ENCODE assay signal across 8 cellular contexts in genomic region chr22:29305836-29306174, GRCh38. TPM values are rescaled to one million over a fixed set of nuclear protein-coding genes. Genes with fewer than 3 reads are reported as not detected.
DNase-seq lines count a peak whose midpoint lies in the region; FAIRE-seq and TF ChIP-seq lines count a peak whose summit lies in the region.

No MANE protein-coding gene starts in this region.

- H3K79me2 ChIP-seq in keratinocyte (ENCODE audit: control insufficient read depth, insufficient read depth, low read length), result peaks cover 24% of the 10 kb centered on the region

- dilution Hi-C loops in keratinocyte (cut with MboI; ENCODE audit: extremely low pct_ligation_motif_present, low sequenced_read_pairs), result no loop called here

- FAIRE-seq in keratinocyte (lab: Jason Lieb, UNC), result peak; percentile 63

- CTCF ChIA-PET in activated naive CD4-positive, alpha-beta T cell treated with anti-CD3 and anti-CD28 coated beads, Interleukin-2, amount 10 ng/mL, durations not matched to agents 7 days and 5 days (lab: Charles Lee), result no interaction called here

- H3K27ac ChIP-seq in keratinocyte (ENCODE audit: control insufficient read depth, insufficient read depth, low read length), result no peak overlapping the region
- H3K27ac ChIP-seq in thyroid gland, result peak overlapping the region; percentile 56 to 78 (median 74)

- no peaks in the 10 kb centered on the region for H3K9me3 Mint-ChIP-seq in activated naive CD4-positive, alpha-beta T cell treated with anti-CD3 and anti-CD28 coated beads, Interleukin-2, amount 10 ng/mL, durations not matched to agents 7 days and 5 days
- H3K9me3 Mint-ChIP-seq in activated T-helper 2 cell treated with anti-CD3 and anti-CD28 coated beads, Interferon-gamma antibody, Interleukin-2, Interleukin-4, amounts not matched to agents 10 μg/mL and 5 μg/mL and 100 μg/mL, durations not matched to agents 14 hours and 24 hours and 36 hours, result no peaks in the 10 kb centered on the region

- H3K36me3 ChIP-seq in keratinocyte (ENCODE audit: control insufficient read depth in 2 of 2, extremely low read depth in 1 of 2, insufficient read depth in 2 of 2, low read length in 2 of 2), result peaks cover 2 to 14% of the 10 kb centered on the region in 2 experiments
- peaks cover 0 to 2% of the 10 kb centered on the region in 2 donors for H3K36me3 ChIP-seq in thyroid gland

- no peak overlapping the region for H3K27ac Mint-ChIP-seq in activated naive CD4-positive, alpha-beta T cell treated with anti-CD3 and anti-CD28 coated beads, Interleukin-2, amount 10 ng/mL, durations not matched to agents 7 days and 5 days
- H3K27ac Mint-ChIP-seq in activated T-helper 2 cell treated with anti-CD3 and anti-CD28 coated beads, Interferon-gamma antibody, Interleukin-2, Interleukin-4, amounts not matched to agents 10 μg/mL and 5 μg/mL and 100 μg/mL, durations not matched to agents 14 hours and 24 hours and 36 hours, result no peak overlapping the region

- no peak for TF ChIP-seq CTCF in keratinocyte (optimal IDR thresholded peaks at IDR 0.05 in 1 of 3, IDR thresholded peaks at IDR 0.05 in 1 of 3, conservative IDR thresholded peaks at IDR 0.05 in 1 of 3; ENCODE audit: extremely low read depth in 1 of 3, insufficient read depth in 2 of 3, low read length in 3 of 3)
- TF ChIP-seq CTCF in thyroid gland (IDR thresholded peaks at IDR 0.05), result no peak

- 39 to 44% methylated on average over 7 of the region's 7 CpGs for WGBS in thyroid gland, 2 donors

- H2AFZ ChIP-seq in keratinocyte (ENCODE audit: control insufficient read depth, low read length), result no peak overlapping the region

- no peaks in the 10 kb centered on the region for H3K9me1 ChIP-seq in keratinocyte (ENCODE audit: control insufficient read depth, extremely low read depth, insufficient read depth, low read length)

- intact Hi-C loops in activated T-helper 2 cell treated with anti-CD3 and anti-CD28 coated beads, Interferon-gamma antibody, Interleukin-2, Interleukin-4, amounts not matched to agents 10 μg/mL and 5 μg/mL and 100 μg/mL, durations not matched to agents 14 hours and 24 hours and 36 hours (cut with micrococcal nuclease), result no loop called here
- intact Hi-C loops in thyroid gland (cut with DNase I), result loop anchor here (5.0 kb wide), 1 partner anchor 34 kb away; no protein-coding TSS in a partner anchor

- H3K4me3 ChIP-seq in keratinocyte (ENCODE audit: control insufficient read depth in 2 of 3, extremely low read depth in 1 of 3, insufficient read depth in 2 of 3, low read depth in 1 of 3, low read length in 3 of 3) (no peak overlapping the region), thyroid gland (replicated peaks in 1 of 3) (peak overlapping the region in 1 of 3 donors; percentile 99)

- H3K4me3 Mint-ChIP-seq in activated naive CD4-positive, alpha-beta T cell treated with anti-CD3 and anti-CD28 coated beads, Interleukin-2, amount 10 ng/mL, durations not matched to agents 7 days and 5 days, result peak overlapping the region; percentile 70
- peak overlapping the region; percentile 69 for H3K4me3 Mint-ChIP-seq in activated T-helper 2 cell treated with anti-CD3 and anti-CD28 coated beads, Interferon-gamma antibody, Interleukin-2, Interleukin-4, amounts not matched to agents 10 μg/mL and 5 μg/mL and 100 μg/mL, durations not matched to agents 14 hours and 24 hours and 36 hours (ENCODE audit: low read depth)

- no peak overlapping the region for H3K9ac ChIP-seq in keratinocyte (ENCODE audit: control insufficient read depth, extremely low read depth, insufficient read depth, low read length)

- H4K20me1 ChIP-seq in keratinocyte (ENCODE audit: control insufficient read depth, extremely low read depth, insufficient read depth, low read length), result peaks cover 8% of the 10 kb centered on the region

- in situ Hi-C loops in ACHN (cut with HindIII; ENCODE audit: low pct_ligation_motif_present, low pct_unique_long_range_greater_than_20kb, low sequenced_read_pairs), result no loop called here

- peaks cover 37% of the 10 kb centered on the region for H3K4me1 Mint-ChIP-seq in activated naive CD4-positive, alpha-beta T cell treated with anti-CD3 and anti-CD28 coated beads, Interleukin-2, amount 10 ng/mL, durations not matched to agents 7 days and 5 days
- H3K4me1 Mint-ChIP-seq in activated T-helper 2 cell treated with anti-CD3 and anti-CD28 coated beads, Interferon-gamma antibody, Interleukin-2, Interleukin-4, amounts not matched to agents 10 μg/mL and 5 μg/mL and 100 μg/mL, durations not matched to agents 14 hours and 24 hours and 36 hours (ENCODE audit: low read depth), result peaks cover 13% of the 10 kb centered on the region

- peaks cover 51% of the 10 kb centered on the region for H3K27me3 Mint-ChIP-seq in activated naive CD4-positive, alpha-beta T cell treated with anti-CD3 and anti-CD28 coated beads, Interleukin-2, amount 10 ng/mL, durations not matched to agents 7 days and 5 days
- peaks cover 6% of the 10 kb centered on the region for H3K27me3 Mint-ChIP-seq in activated T-helper 2 cell treated with anti-CD3 and anti-CD28 coated beads, Interferon-gamma antibody, Interleukin-2, Interleukin-4, amounts not matched to agents 10 μg/mL and 5 μg/mL and 100 μg/mL, durations not matched to agents 14 hours and 24 hours and 36 hours (ENCODE audit: low read depth)

- peak overlapping the region; percentile 97 for H3K4me2 ChIP-seq in keratinocyte (ENCODE audit: control insufficient read depth, extremely low read depth, insufficient read depth, low read depth, low read length)

- no peaks in the 10 kb centered on the region for H3K9me3 ChIP-seq in keratinocyte (ENCODE audit: control insufficient read depth, low read depth, low read length)
- no peaks in the 10 kb centered on the region for H3K9me3 ChIP-seq in thyroid gland

- TF ChIP-seq POLR2A in thyroid gland (IDR thresholded peaks at IDR 0.05), result no peak

- H3K4me1 ChIP-seq in keratinocyte (ENCODE audit: control insufficient read depth, extremely low read depth, insufficient read depth, low read length) (peaks cover 37% of the 10 kb centered on the region), thyroid gland (peaks cover 5 to 42% of the 10 kb centered on the region in 2 donors)

- peaks cover 8% of the 10 kb centered on the region for H3K36me3 Mint-ChIP-seq in activated naive CD4-positive, alpha-beta T cell treated with anti-CD3 and anti-CD28 coated beads, Interleukin-2, amount 10 ng/mL, durations not matched to agents 7 days and 5 days
- H3K36me3 Mint-ChIP-seq in activated T-helper 2 cell treated with anti-CD3 and anti-CD28 coated beads, Interferon-gamma antibody, Interleukin-2, Interleukin-4, amounts not matched to agents 10 μg/mL and 5 μg/mL and 100 μg/mL, durations not matched to agents 14 hours and 24 hours and 36 hours (ENCODE audit: low read depth), result peaks cover 7% of the 10 kb centered on the region

- H3K27me3 ChIP-seq in keratinocyte (ENCODE audit: control insufficient read depth, extremely low read depth, insufficient read depth, low read length) (no peaks in the 10 kb centered on the region), thyroid gland (no peaks in the 10 kb centered on the region)

- DNase-seq in activated naive CD4-positive, alpha-beta T cell treated with anti-CD3 and anti-CD28 coated beads, Interleukin-2, amount 10 ng/mL, durations not matched to agents 7 days and 5 days, result no peak
- DNase-seq in activated naive CD4-positive, alpha-beta T cell treated with anti-CD3 and anti-CD28 coated beads, Interleukin-2, amount 50 U/mL, for 16 hours, result no peak
- no peak for DNase-seq in activated T-helper 2 cell treated with anti-CD3 and anti-CD28 coated beads, Interferon-gamma antibody, Interleukin-2, Interleukin-4, amounts not matched to agents 10 μg/mL and 5 μg/mL and 100 μg/mL, durations not matched to agents 14 hours and 24 hours and 36 hours (ENCODE audit: low spot score)
- DNase-seq in keratinocyte (ENCODE audit: low read depth, low spot score), result no peak
- DNase-seq in thyroid gland, result peak in 1 of 2 donors; percentile 65
- DNase-seq in stimulated activated CD4-positive, alpha-beta T cell treated with anti-CD3 and anti-CD28 coated beads, Interleukin-4, amount 100 ng/mL, for 4 hours, result no peak
- no peak for DNase-seq in activated gamma-delta T cell treated with Interleukin-2 at 50 U/mL for 16 hours
- no peak for DNase-seq in ACHN

RNA-seq across cellular contexts. Expression of gene GAS2L1, which starts 0.6 kb away (rescaled TPM):
- 3.0 and 3.4 TPM in 2 replicates for total RNA-seq in activated T-helper 2 cell treated with anti-CD3 and anti-CD28 coated beads, Interferon-gamma antibody, Interleukin-2, Interleukin-4, amounts not matched to agents 10 μg/mL and 5 μg/mL and 100 μg/mL, durations not matched to agents 14 hours and 24 hours and 36 hours
- polyA plus RNA-seq in keratinocyte, result 11.3 to 21.1 TPM (median 12.2 TPM) in 3 replicates
- 1.6 TPM for polyA plus RNA-seq in keratinocyte (2011; ENCODE audit: low read depth)
- polyA plus RNA-seq in keratinocyte (2011; cell fraction: cytosol; rRNA removed), result 7.8 and 24.6 TPM in 2 replicates
- 16.5 and 25.9 TPM in 2 replicates for polyA plus RNA-seq in keratinocyte (2011; cell fraction: nucleus; rRNA removed)
- polyA plus RNA-seq in keratinocyte (2012; ENCODE audit: low replicate concordance), result 9.8 and 36.4 TPM in 2 replicates
- 6.2 to 25.9 TPM (median 9.1 TPM) in 3 replicates for polyA minus RNA-seq in keratinocyte
- 42.2 TPM for polyA minus RNA-seq in keratinocyte (2011; cell fraction: cytosol; rRNA and poly(A)+ RNA removed)
- 13.7 and 15.8 TPM in 2 replicates for polyA minus RNA-seq in keratinocyte (2011; cell fraction: nucleus; rRNA and poly(A)+ RNA removed)
- 10 to 100 TPM in 3 of 4 donors, 1 to 10 TPM in 1; 9.3 to 22.2 (median 15.7) TPM for total RNA-seq in thyroid gland

RNA-seq across cellular contexts. Expression of gene RASL10A, which starts 9.7 kb away (rescaled TPM):
- total RNA-seq in activated T-helper 2 cell treated with anti-CD3 and anti-CD28 coated beads, Interferon-gamma antibody, Interleukin-2, Interleukin-4, amounts not matched to agents 10 μg/mL and 5 μg/mL and 100 μg/mL, durations not matched to agents 14 hours and 24 hours and 36 hours, result 0.46 and 0.52 TPM in 2 replicates
- polyA plus RNA-seq in keratinocyte, result 0.07 to 0.09 TPM in 2 of 3 replicates, not detected in the other
- polyA plus RNA-seq in keratinocyte (2011; ENCODE audit: low read depth), result not detected
- not detected in 2 replicates for polyA plus RNA-seq in keratinocyte (2011; cell fraction: cytosol; rRNA removed)
- polyA plus RNA-seq in keratinocyte (2011; cell fraction: nucleus; rRNA removed), result 0.78 and 0.89 TPM in 2 replicates
- polyA plus RNA-seq in keratinocyte (2012; ENCODE audit: low replicate concordance), result 0.25 TPM in 1 of 2 replicates, not detected in the other
- 0.43 TPM in 1 of 3 replicates, not detected in the others for polyA minus RNA-seq in keratinocyte
- polyA minus RNA-seq in keratinocyte (2011; cell fraction: cytosol; rRNA and poly(A)+ RNA removed), result not detected
- polyA minus RNA-seq in keratinocyte (2011; cell fraction: nucleus; rRNA and poly(A)+ RNA removed), result 0.42 TPM in 1 of 2 replicates, not detected in the other
- 1 to 10 TPM in 1 of 4 donors, under 1 TPM in 1, not detected in 2; 0.67 to 1.7 TPM for total RNA-seq in thyroid gland

RNA-seq across cellular contexts. Expression of gene EWSR1, which starts 37.7 kb away (rescaled TPM):
- 425 and 436 TPM in 2 replicates for total RNA-seq in activated T-helper 2 cell treated with anti-CD3 and anti-CD28 coated beads, Interferon-gamma antibody, Interleukin-2, Interleukin-4, amounts not matched to agents 10 μg/mL and 5 μg/mL and 100 μg/mL, durations not matched to agents 14 hours and 24 hours and 36 hours
- polyA plus RNA-seq in keratinocyte, result 245 to 280 TPM (median 257 TPM) in 3 replicates
- 108 TPM for polyA plus RNA-seq in keratinocyte (2011; ENCODE audit: low read depth)
- 146 and 159 TPM in 2 replicates for polyA plus RNA-seq in keratinocyte (2011; cell fraction: cytosol; rRNA removed)
- 475 and 506 TPM in 2 replicates for polyA plus RNA-seq in keratinocyte (2011; cell fraction: nucleus; rRNA removed)
- 97.0 and 325 TPM in 2 replicates for polyA plus RNA-seq in keratinocyte (2012; ENCODE audit: low replicate concordance)
- 384 to 460 TPM (median 413 TPM) in 3 replicates for polyA minus RNA-seq in keratinocyte
- 154 TPM for polyA minus RNA-seq in keratinocyte (2011; cell fraction: cytosol; rRNA and poly(A)+ RNA removed)
- 92.0 and 156 TPM in 2 replicates for polyA minus RNA-seq in keratinocyte (2011; cell fraction: nucleus; rRNA and poly(A)+ RNA removed)
- 100 to 1,000 TPM; 205 to 290 (median 258) TPM for total RNA-seq in thyroid gland

RNA-seq across cellular contexts. Expression of gene RHBDD3, which starts 38.0 kb away (rescaled TPM):
- 46.0 and 48.0 TPM in 2 replicates for total RNA-seq in activated T-helper 2 cell treated with anti-CD3 and anti-CD28 coated beads, Interferon-gamma antibody, Interleukin-2, Interleukin-4, amounts not matched to agents 10 μg/mL and 5 μg/mL and 100 μg/mL, durations not matched to agents 14 hours and 24 hours and 36 hours
- 10.3 to 16.2 TPM (median 10.9 TPM) in 3 replicates for polyA plus RNA-seq in keratinocyte
- polyA plus RNA-seq in keratinocyte (2011; ENCODE audit: low read depth), result 3.2 TPM
- 5.2 and 13.8 TPM in 2 replicates for polyA plus RNA-seq in keratinocyte (2011; cell fraction: cytosol; rRNA removed)
- 25.4 and 32.0 TPM in 2 replicates for polyA plus RNA-seq in keratinocyte (2011; cell fraction: nucleus; rRNA removed)
- 7.8 and 14.2 TPM in 2 replicates for polyA plus RNA-seq in keratinocyte (2012; ENCODE audit: low replicate concordance)
- 3.8 to 8.6 TPM (median 5.8 TPM) in 3 replicates for polyA minus RNA-seq in keratinocyte
- 13.6 TPM for polyA minus RNA-seq in keratinocyte (2011; cell fraction: cytosol; rRNA and poly(A)+ RNA removed)
- polyA minus RNA-seq in keratinocyte (2011; cell fraction: nucleus; rRNA and poly(A)+ RNA removed), result 10.2 and 12.6 TPM in 2 replicates
- total RNA-seq in thyroid gland, result 10 to 100 TPM; 27.8 to 54.9 (median 48.9) TPM
